1 cellular context compared by ENCODE assay signal in genomic region chr11:111541209-111542061, GRCh38.
TF ChIP-seq lines count a peak whose summit lies in the region.

No MANE protein-coding gene starts in this region.

TF ChIP-seq in HepG2, 621 proteins besides CTCF, POLR2A, EP300 and RAD21:
- TF ChIP-seq ZNF281 (CRISPR knock-in tag; IDR thresholded peaks at IDR 0.05; ENCODE audit: borderline replicate concordance), result peak; percentile 21; the same call in 1 of the 2 replicates
- 0 out of 2 replicates have a peak, but pooled peaks have one; percentile 2 for TF ChIP-seq ZFX (CRISPR knock-in tag; IDR thresholded peaks at IDR 0.05; ENCODE audit: low read depth)
- no peak for TF ChIP-seq ZNF629 (CRISPR knock-in tag; conservative IDR thresholded peaks at IDR 0.05)
- TF ChIP-seq IRF9 (CRISPR knock-in tag; IDR thresholded peaks at IDR 0.05; ENCODE audit: borderline replicate concordance), result 0 out of 2 replicates have a peak, but pooled peaks have one; percentile 16
- TF ChIP-seq POGK (CRISPR knock-in tag; conservative IDR thresholded peaks at IDR 0.05), result no peak
- no peak for TF ChIP-seq MAZ (IDR thresholded peaks at IDR 0.05; ENCODE audit: borderline replicate concordance, low read depth, low read length)
- TF ChIP-seq MAZ (CRISPR knock-in tag; IDR thresholded peaks at IDR 0.05; ENCODE audit: low read depth), result 0 out of 2 replicates have a peak, but pooled peaks have one; percentile 10
TF ChIP-seq in HepG2: peak in this region for 4.
